ENCODE assay signal across 13 cellular contexts in genomic region chr11:57512646-57513445, GRCh38. TPM values are rescaled to one million over a fixed set of nuclear protein-coding genes. Genes with fewer than 3 reads are reported as not detected.
DNase-seq lines count a peak whose midpoint lies in the region; ATAC-seq and TF ChIP-seq lines count a peak whose summit lies in the region.
"Had no signal": no experiment of that assay in that cellular context is flagged by ENCODE, and none has a peak within 500 bp of the region (broad histone marks: within the 10 kb centered on the region; RNA-seq: fewer than 3 reads in every experiment).

No MANE protein-coding gene starts in this region.

- H3K4me2 ChIP-seq in DOHH2 (ENCODE audit: low read length): peak overlapping the region; percentile 73

- no peak for ATAC-seq in activated T-helper 17 cell treated with anti-CD3 and anti-CD28 coated beads, Interleukin-2, amount 50 U/mL, for 72 hours (replicated peaks)
- ATAC-seq in GM19455 (IDR thresholded peaks at IDR 0.05; ENCODE audit: unreplicated experiment): no peak

- in situ Hi-C loops in GM13976 (cut with MboI; ENCODE audit: low sequenced_read_pairs, unreplicated experiment): no loop called here

- no peaks in the 10 kb centered on the region for H4K20me1 ChIP-seq in DOHH2 (ENCODE audit: control insufficient read depth, insufficient read depth, low read depth, low read length)

- no peaks in the 10 kb centered on the region for H3K9me3 Mint-ChIP-seq in activated T-helper 17 cell treated with anti-CD3 and anti-CD28 coated beads, Interleukin-2, amount 50 U/mL, for 72 hours
- no peaks in the 10 kb centered on the region for H3K9me3 Mint-ChIP-seq in neural crest cell
- H3K9me3 Mint-ChIP-seq: activated CD4-positive, alpha-beta T cell treated with anti-CD3 and anti-CD28 coated beads, Interleukin-2, amount 10 ng/mL, durations not matched to agents 7 days and 5 days had no signal

- peak overlapping the region; percentile 96 for H3K4me3 Mint-ChIP-seq in activated T-helper 17 cell treated with anti-CD3 and anti-CD28 coated beads, Interleukin-2, amount 50 U/mL, for 72 hours
- peak overlapping the region; percentile 86 for H3K4me3 Mint-ChIP-seq in neural crest cell

- TF ChIP-seq CTCF in DOHH2 (IDR thresholded peaks at IDR 0.05; ENCODE audit: low read depth, low read length, poor library complexity, severe bottlenecking) (no peak), LNCaP clone FGC (IDR thresholded peaks at IDR 0.05; ENCODE audit: control insufficient read depth, extremely low read depth, insufficient read depth) (no peak), neural crest cell (conservative IDR thresholded peaks at IDR 0.05) (no peak), GM13976 (IDR thresholded peaks at IDR 0.05; ENCODE audit: borderline replicate concordance, control extremely low read depth, extremely low read depth, insufficient read depth, missing control alignments) (no peak)

- no peaks in the 10 kb centered on the region for H3K27me3 Mint-ChIP-seq in activated T-helper 17 cell treated with anti-CD3 and anti-CD28 coated beads, Interleukin-2, amount 50 U/mL, for 72 hours
- peaks cover 60% of the 10 kb centered on the region for H3K27me3 Mint-ChIP-seq in neural crest cell (ENCODE audit: low read depth)
- H3K27me3 Mint-ChIP-seq: activated CD4-positive, alpha-beta T cell treated with anti-CD3 and anti-CD28 coated beads, Interleukin-2, amount 10 ng/mL, durations not matched to agents 7 days and 5 days had no signal

- no peaks in the 10 kb centered on the region for H3K4me1 Mint-ChIP-seq in activated T-helper 17 cell treated with anti-CD3 and anti-CD28 coated beads, Interleukin-2, amount 50 U/mL, for 72 hours
- peaks cover 12% of the 10 kb centered on the region for H3K4me1 Mint-ChIP-seq in neural crest cell

- H3K27ac Mint-ChIP-seq in activated T-helper 17 cell treated with anti-CD3 and anti-CD28 coated beads, Interleukin-2, amount 50 U/mL, for 72 hours: no peak overlapping the region
- H3K27ac Mint-ChIP-seq in neural crest cell (ENCODE audit: unreplicated experiment): no peak overlapping the region

- H3K4me3 ChIP-seq in DOHH2 (ENCODE audit: low read length): peak overlapping the region; percentile 79
- H3K4me3 ChIP-seq in LNCaP clone FGC (ENCODE audit: low read depth, low read length): peak overlapping the region; percentile 87; the same call in 1 of the 2 replicates

- H3K36me3 ChIP-seq in DOHH2 (ENCODE audit: control insufficient read depth, low read length): peaks cover 14% of the 10 kb centered on the region
- H3K36me3 ChIP-seq: left ventricle myocardium inferior had no signal

- no peaks in the 10 kb centered on the region for H3K27me3 ChIP-seq in DOHH2 (ENCODE audit: control insufficient read depth, low read length)

- peak overlapping the region; percentile 68 for H3K27ac ChIP-seq in DOHH2 (ENCODE audit: low read depth, low read length)

- H3F3A ChIP-seq in DOHH2 (ENCODE audit: control insufficient read depth, insufficient read depth): peaks cover 6% of the 10 kb centered on the region; the same call in 1 of the 2 replicates

- DNase-seq in LNCaP clone FGC (ENCODE audit: low read depth) (no peak), neural crest cell (ENCODE audit: low read depth, low spot score) (no peak), GM13976 (ENCODE audit: low spot score) (no peak)
- DNase-seq in activated CD8-positive, alpha-beta memory T cell treated with anti-CD3 and anti-CD28 coated beads for 24 hours: no peak
- DNase-seq: activated CD4-positive, alpha-beta T cell treated with anti-CD3 and anti-CD28 coated beads, Interleukin-2, amount 10 ng/mL, durations not matched to agents 7 days and 5 days; anterior cingulate cortex; effector CD4-positive, alpha-beta T cell; left ventricle myocardium inferior; NCI-H1105 treated with DMSO at 0.1 percent for 48 hours; NCI-H510A had no signal

- H3K36me3 Mint-ChIP-seq in activated T-helper 17 cell treated with anti-CD3 and anti-CD28 coated beads, Interleukin-2, amount 50 U/mL, for 72 hours (ENCODE audit: low read depth): no peaks in the 10 kb centered on the region
- no peaks in the 10 kb centered on the region for H3K36me3 Mint-ChIP-seq in neural crest cell (ENCODE audit: low read depth)

- H3K79me2 ChIP-seq in DOHH2 (ENCODE audit: control insufficient read depth, low read length): peaks cover 45% of the 10 kb centered on the region

- no peaks in the 10 kb centered on the region for H3K9me3 ChIP-seq in DOHH2 (ENCODE audit: control insufficient read depth, insufficient read depth, low read length)
- H3K9me3 ChIP-seq: left ventricle myocardium inferior had no signal

- peaks cover 44% of the 10 kb centered on the region for H3K4me1 ChIP-seq in DOHH2 (ENCODE audit: control insufficient read depth, low read length)

- no peaks in the 10 kb centered on the region for H3K9me2 ChIP-seq in DOHH2 (replicated peaks; ENCODE audit: control insufficient read depth, low read length)

RNA-seq across cellular contexts. Expression of gene SLC43A1, which starts 2.7 kb away (rescaled TPM):
- total RNA-seq in activated T-helper 17 cell treated with anti-CD3 and anti-CD28 coated beads, Interleukin-2, amount 50 U/mL, for 72 hours: 10 to 100 TPM in 1 of 2 donors, 1 to 10 TPM in 1; 9.1 to 20.0 TPM
- total RNA-seq in neural crest cell: 4.5 and 4.7 TPM in 2 replicates

RNA-seq across cellular contexts. Expression of gene TIMM10, which starts 17.7 kb away (rescaled TPM):
- 100 to 1,000 TPM in 1 of 2 donors, 10 to 100 TPM in 1; 56.4 to 125 TPM for total RNA-seq in activated T-helper 17 cell treated with anti-CD3 and anti-CD28 coated beads, Interleukin-2, amount 50 U/mL, for 72 hours
- total RNA-seq in neural crest cell: 103 and 108 TPM in 2 replicates

RNA-seq across cellular contexts. Expression of gene SMTNL1, which starts 24.5 kb away (rescaled TPM):
- total RNA-seq in activated T-helper 17 cell treated with anti-CD3 and anti-CD28 coated beads, Interleukin-2, amount 50 U/mL, for 72 hours: not detected
- not detected in 2 replicates for total RNA-seq in neural crest cell
- total RNA-seq: activated CD4-positive, alpha-beta T cell treated with anti-CD3 and anti-CD28 coated beads, Interleukin-2, amount 10 ng/mL, durations not matched to agents 7 days and 5 days; left ventricle myocardium inferior had no signal

RNA-seq across cellular contexts. Expression of gene RTN4RL2, which starts 52.5 kb away (rescaled TPM):
- under 1 TPM; 0.22 to 0.82 TPM for total RNA-seq in activated T-helper 17 cell treated with anti-CD3 and anti-CD28 coated beads, Interleukin-2, amount 50 U/mL, for 72 hours
- total RNA-seq in neural crest cell: 2.4 and 3.4 TPM in 2 replicates

RNA-seq across cellular contexts. Expression of gene UBE2L6, which starts 54.6 kb away (rescaled TPM):
- total RNA-seq in activated T-helper 17 cell treated with anti-CD3 and anti-CD28 coated beads, Interleukin-2, amount 50 U/mL, for 72 hours: 100 to 1,000 TPM in 1 of 2 donors, 10 to 100 TPM in 1; 69.2 to 110 TPM
- total RNA-seq in neural crest cell: 66.0 and 68.7 TPM in 2 replicates
